Comparison of ENCODE assay signal across 17 cellular contexts in genomic region chr4:33837043-33837442, GRCh38.
A peak's percentile ranks its signal among the peaks of the same experiment; 100 is the strongest.
DNase-seq lines count a peak whose midpoint lies in the region; ATAC-seq and TF ChIP-seq lines count a peak whose summit lies in the region.
"Had no signal": no experiment of that assay in that cellular context is flagged by ENCODE, and none has a peak within 500 bp of the region (broad histone marks: within the 10 kb centered on the region; RNA-seq: fewer than 3 reads in every experiment).

No MANE protein-coding gene starts in this region.

- no peak overlapping the region for H3K27ac ChIP-seq in mesendoderm (ENCODE audit: low read depth, low read length)
- H3K27ac ChIP-seq: C4-2B, VCaP had no signal

- no peak overlapping the region for H3K23ac ChIP-seq in mesendoderm (ENCODE audit: low read length)

- no peaks in the 10 kb centered on the region for H3K27me3 Mint-ChIP-seq in activated CD4-positive, alpha-beta T cell treated with anti-CD3 and anti-CD28 coated beads, Interleukin-2, amount 10 ng/mL, durations not matched to agents 7 days and 5 days

- no peaks in the 10 kb centered on the region for H3K36me3 Mint-ChIP-seq in activated CD4-positive, alpha-beta T cell treated with anti-CD3 and anti-CD28 coated beads, Interleukin-2, amount 10 ng/mL, durations not matched to agents 7 days and 5 days (ENCODE audit: low read depth)

- no peak overlapping the region for H4K8ac ChIP-seq in mesendoderm (ENCODE audit: low read depth, low read length)

- POLR2A ChIA-PET in BJ (lab: Charles Lee): interaction anchor here (0.6 kb wide), 1 partner anchor 284 kb away, joined by 5 read pairs; no protein-coding TSS in a partner anchor
- POLR2A ChIA-PET in activated CD4-positive, alpha-beta T cell treated with anti-CD3 and anti-CD28 coated beads, Interleukin-2, amount 10 ng/mL, durations not matched to agents 7 days and 5 days (lab: Charles Lee): no interaction called here

- intact Hi-C loops in left ventricle myocardium superior (cut with micrococcal nuclease): no loop called here

- H2BK15ac ChIP-seq in mesendoderm (replicated peaks; ENCODE audit: low read depth): no peak overlapping the region

- no peaks in the 10 kb centered on the region for H3K79me2 ChIP-seq in mesendoderm (ENCODE audit: control insufficient read depth, insufficient read depth, low read length)

- no peaks in the 10 kb centered on the region for H3K79me1 ChIP-seq in mesendoderm (ENCODE audit: low read length)

- no peak overlapping the region for H2BK120ac ChIP-seq in mesendoderm (ENCODE audit: low read depth, low read length)

- no peaks in the 10 kb centered on the region for H3K4me1 Mint-ChIP-seq in activated CD4-positive, alpha-beta T cell treated with anti-CD3 and anti-CD28 coated beads, Interleukin-2, amount 10 ng/mL, durations not matched to agents 7 days and 5 days
- H3K4me1 Mint-ChIP-seq: endodermal cell had no signal

- peaks cover 5% of the 10 kb centered on the region for H3K9me3 Mint-ChIP-seq in activated CD4-positive, alpha-beta T cell treated with anti-CD3 and anti-CD28 coated beads, Interleukin-2, amount 10 ng/mL, durations not matched to agents 7 days and 5 days

- no peak overlapping the region for H4K5ac ChIP-seq in mesendoderm (ENCODE audit: low read length)

- no peak overlapping the region for H3K4me3 Mint-ChIP-seq in activated CD4-positive, alpha-beta T cell treated with anti-CD3 and anti-CD28 coated beads, Interleukin-2, amount 10 ng/mL, durations not matched to agents 7 days and 5 days
- H3K4me3 Mint-ChIP-seq: endodermal cell had no signal

- no peak overlapping the region for H2AK5ac ChIP-seq in mesendoderm (ENCODE audit: low read length)

- no peaks in the 10 kb centered on the region for H3K27me3 ChIP-seq in BJ (ENCODE audit: control insufficient read depth, insufficient read depth, low read length)
- H3K27me3 ChIP-seq in mesendoderm (ENCODE audit: insufficient read depth, low read length, poor library complexity): no peaks in the 10 kb centered on the region

- H3K4me1 ChIP-seq in mesendoderm (ENCODE audit: control insufficient read depth, low read depth, low read length): no peaks in the 10 kb centered on the region

- WGBS in mesendoderm (ENCODE audit: extremely low coverage, insufficient coverage, low lambda C conversion rate): 100% methylated on average over 1 of the region's 1 CpG

- ATAC-seq in left ventricle myocardium superior: no peak
- no peak for ATAC-seq in GM21390 (IDR thresholded peaks at IDR 0.05; ENCODE audit: unreplicated experiment)

- no peak overlapping the region for H3K56ac ChIP-seq in mesendoderm (ENCODE audit: low read length)

- no peak overlapping the region for H3K4me2 ChIP-seq in mesendoderm (ENCODE audit: low read length)

- TF ChIP-seq CTCF in BJ (IDR thresholded peaks at IDR 0.05; ENCODE audit: insufficient read depth, low read depth, low read length) (no peak), choroid plexus epithelial cell (conservative IDR thresholded peaks at IDR 0.05; ENCODE audit: low read depth, low read length) (no peak)

- H3K18ac ChIP-seq in mesendoderm (ENCODE audit: low read length): no peak overlapping the region

- H3K9ac ChIP-seq in mesendoderm (ENCODE audit: low read length): no peak overlapping the region

- DNase-seq in BJ (ENCODE audit: low read depth) (peak; percentile 53), M059J (ENCODE audit: low read depth) (peak; percentile 85), choroid plexus epithelial cell (ENCODE audit: low read depth) (peak; percentile 83), mesendoderm (peak; percentile 68), left ventricle myocardium superior (no peak), NCI-H2196 (lab: John Stamatoyannopoulos, UW; ENCODE audit: unreplicated experiment) (no peak)
- DNase-seq in activated CD4-positive, alpha-beta T cell treated with anti-CD3 and anti-CD28 coated beads, Interleukin-2, amount 10 ng/mL, durations not matched to agents 7 days and 5 days: no peak
- DNase-seq: anterior cingulate cortex; endodermal cell; NCI-H1048; NCI-H510A; SIG-M5; stimulated activated CD4-positive, alpha-beta T cell treated with anti-CD3 and anti-CD28 coated beads, Interleukin-2, amount 100 ng/mL, for 48 hours; stimulated activated naive CD4-positive, alpha-beta T cell had no signal

- H3K36me3 ChIP-seq in BJ (ENCODE audit: control insufficient read depth, insufficient read depth, low read length) (no peaks in the 10 kb centered on the region), mesendoderm (ENCODE audit: control insufficient read depth, insufficient read depth, low read length) (no peaks in the 10 kb centered on the region)

- no peak overlapping the region for H2BK5ac ChIP-seq in mesendoderm (ENCODE audit: low read length)

- H3K27ac Mint-ChIP-seq in activated CD4-positive, alpha-beta T cell treated with anti-CD3 and anti-CD28 coated beads, Interleukin-2, amount 10 ng/mL, durations not matched to agents 7 days and 5 days: no peak overlapping the region
- H3K27ac Mint-ChIP-seq: endodermal cell had no signal

- H3K4ac ChIP-seq in mesendoderm (ENCODE audit: low read depth, low read length): no peak overlapping the region

- no peak overlapping the region for H3K4me3 ChIP-seq in BJ (ENCODE audit: low read depth, low read length)
- no peak overlapping the region for H3K4me3 ChIP-seq in choroid plexus epithelial cell (ENCODE audit: low read depth, low read length)
- H3K4me3 ChIP-seq in mesendoderm (ENCODE audit: low read length): no peak overlapping the region

- CTCF ChIA-PET in BJ (lab: Yijun Ruan, JAX): no interaction called here
- CTCF ChIA-PET in activated CD4-positive, alpha-beta T cell treated with anti-CD3 and anti-CD28 coated beads, Interleukin-2, amount 10 ng/mL, durations not matched to agents 7 days and 5 days (lab: Charles Lee): no interaction called here

Comparison
In these comparisons a context has a peak if more than half of its experiments do, and no peak if none do; other contexts are left out.
1. DNase-seq: peak in BJ (single experiment), M059J (single experiment), choroid plexus epithelial cell (single experiment) and mesendoderm (single experiment); none in left ventricle myocardium superior (single experiment), NCI-H2196 (single experiment) and activated CD4-positive, alpha-beta T cell treated with anti-CD3 and anti-CD28 coated beads, Interleukin-2, amount 10 ng/mL, durations not matched to agents 7 days and 5 days (single experiment).